ENCODE assay signal across 19 cellular contexts in genomic region chr3:184910664-184911063, GRCh38.
"Had no signal": no experiment of that assay in that cellular context is flagged by ENCODE, and none has a peak within 500 bp of the region (broad histone marks: within the 10 kb centered on the region; RNA-seq: fewer than 3 reads in every experiment).

No MANE protein-coding gene starts in this region.

- H3K4me3 ChIP-seq: body of pancreas, esophagus muscularis mucosa, left lung, spleen had no signal

- H3K4me1 ChIP-seq: body of pancreas, esophagus muscularis mucosa, left lung, spleen had no signal

- H3K27me3 ChIP-seq: body of pancreas, esophagus muscularis mucosa, left lung, spleen had no signal

- H3K4me1 Mint-ChIP-seq: activated naive CD4-positive, alpha-beta T cell treated with anti-CD3 and anti-CD28 coated beads, Interleukin-2, amount 10 ng/mL, durations not matched to agents 7 days and 5 days; central memory CD8-positive, alpha-beta T cell; memory B cell; stimulated activated naive B cell treated with anti-CD40 and anti-IgM and Interleukin-4, amounts not matched to agents 10 μg/mL and 1 μg/mL and 100 μg/mL, for 72 hours had no signal

- ATAC-seq: activated T-helper 17 cell treated with anti-CD3 and anti-CD28 coated beads, Interleukin-2, amount 50 U/mL, for 72 hours; body of pancreas; left lung; right cardiac atrium; stimulated activated naive B cell treated with anti-CD40 and anti-IgM and Interleukin-4, amounts not matched to agents 10 μg/mL and 1 μg/mL and 100 μg/mL, for 72 hours had no signal

- H3K4me3 Mint-ChIP-seq: activated naive CD4-positive, alpha-beta T cell treated with anti-CD3 and anti-CD28 coated beads, Interleukin-2, amount 10 ng/mL, durations not matched to agents 7 days and 5 days; activated T-helper 17 cell treated with anti-CD3 and anti-CD28 coated beads, Interleukin-2, amount 50 U/mL, for 72 hours; central memory CD8-positive, alpha-beta T cell; dendritic cell treated with granulocyte-macrophage colony-stimulating factor and Interleukin-4, amounts not matched to agents 40 ng/mL and 50 ng/mL, for 4 days; memory B cell; stimulated activated naive B cell treated with anti-CD40 and anti-IgM and Interleukin-4, amounts not matched to agents 10 μg/mL and 1 μg/mL and 100 μg/mL, for 72 hours; type B pancreatic cell had no signal

- H3K27me3 Mint-ChIP-seq: activated naive CD4-positive, alpha-beta T cell treated with anti-CD3 and anti-CD28 coated beads, Interleukin-2, amount 10 ng/mL, durations not matched to agents 7 days and 5 days; activated T-helper 17 cell treated with anti-CD3 and anti-CD28 coated beads, Interleukin-2, amount 50 U/mL, for 72 hours; central memory CD8-positive, alpha-beta T cell; dendritic cell treated with granulocyte-macrophage colony-stimulating factor and Interleukin-4, amounts not matched to agents 40 ng/mL and 50 ng/mL, for 4 days; memory B cell; progenitor cell of endocrine pancreas; stimulated activated naive B cell treated with anti-CD40 and anti-IgM and Interleukin-4, amounts not matched to agents 10 μg/mL and 1 μg/mL and 100 μg/mL, for 72 hours; type B pancreatic cell had no signal

- H3K27ac ChIP-seq: body of pancreas, esophagus muscularis mucosa, left lung, spleen had no signal

- H3K9me3 Mint-ChIP-seq: activated naive CD4-positive, alpha-beta T cell treated with anti-CD3 and anti-CD28 coated beads, Interleukin-2, amount 10 ng/mL, durations not matched to agents 7 days and 5 days; activated T-helper 17 cell treated with anti-CD3 and anti-CD28 coated beads, Interleukin-2, amount 50 U/mL, for 72 hours; central memory CD8-positive, alpha-beta T cell; dendritic cell treated with granulocyte-macrophage colony-stimulating factor and Interleukin-4, amounts not matched to agents 40 ng/mL and 50 ng/mL, for 4 days; memory B cell; stimulated activated naive B cell treated with anti-CD40 and anti-IgM and Interleukin-4, amounts not matched to agents 10 μg/mL and 1 μg/mL and 100 μg/mL, for 72 hours; type B pancreatic cell had no signal

- DNase-seq: activated CD4-positive, alpha-beta T cell treated with anti-CD3 and anti-CD28 coated beads, Interleukin-2, amount 50 U/mL, for 1 hour; activated naive CD4-positive, alpha-beta T cell treated with anti-CD3 and anti-CD28 coated beads, Interleukin-2, amount 10 ng/mL, durations not matched to agents 7 days and 5 days; activated T-cell treated with anti-CD3 and anti-CD28 coated beads for 4 hours; body of pancreas; foreskin fibroblast; islet precursor cell; left lung; spleen; stimulated activated CD4-positive, alpha-beta T cell treated with anti-CD3 and anti-CD28 coated beads, Interleukin-1b, Interleukin-23, amount 100 ng/mL, for 48 hours; stimulated activated naive B cell treated with anti-CD40 and anti-IgM and Interleukin-4, amounts not matched to agents 10 μg/mL and 1 μg/mL and 100 μg/mL, for 72 hours; T-helper 2 cell had no signal

- H3K9me3 ChIP-seq: body of pancreas, esophagus muscularis mucosa, left lung, spleen had no signal

- H3K27ac Mint-ChIP-seq: activated naive CD4-positive, alpha-beta T cell treated with anti-CD3 and anti-CD28 coated beads, Interleukin-2, amount 10 ng/mL, durations not matched to agents 7 days and 5 days; activated T-helper 17 cell treated with anti-CD3 and anti-CD28 coated beads, Interleukin-2, amount 50 U/mL, for 72 hours; dendritic cell treated with granulocyte-macrophage colony-stimulating factor and Interleukin-4, amounts not matched to agents 40 ng/mL and 50 ng/mL, for 4 days; memory B cell; progenitor cell of endocrine pancreas; stimulated activated naive B cell treated with anti-CD40 and anti-IgM and Interleukin-4, amounts not matched to agents 10 μg/mL and 1 μg/mL and 100 μg/mL, for 72 hours; type B pancreatic cell had no signal
